8 cellular contexts compared by ENCODE assay signal in the genomic region with DNA sequence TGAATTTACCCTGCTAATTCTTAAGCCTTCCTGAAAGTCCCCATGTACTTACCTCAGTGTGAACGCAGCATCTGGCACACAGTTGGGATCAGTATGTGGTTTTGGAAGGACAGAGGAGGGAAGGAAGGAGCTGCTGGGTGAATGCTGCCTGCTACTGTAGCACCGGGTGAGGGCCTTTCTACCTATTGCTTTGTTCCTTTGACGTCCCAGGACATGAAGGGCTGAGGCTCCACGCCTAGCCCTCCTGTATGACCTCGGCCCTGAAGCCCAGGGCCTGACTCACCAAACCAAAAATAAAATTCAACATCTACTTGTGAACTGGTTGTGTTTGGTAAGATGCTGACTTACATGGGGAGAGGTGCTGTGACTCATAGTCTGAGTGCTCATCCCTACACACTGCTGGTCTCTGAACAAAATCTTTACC. TPM values are rescaled to one million over a fixed set of nuclear protein-coding genes. Genes with fewer than 3 reads are reported as not detected.
A peak's percentile ranks its signal among the peaks of the same experiment; 100 is the strongest.
DNase-seq lines count a peak whose midpoint lies in the region; ATAC-seq and TF ChIP-seq lines count a peak whose summit lies in the region.

No MANE protein-coding gene starts in this region.

- H4K91ac ChIP-seq in IMR-90 (ENCODE audit: insufficient read depth, low read depth, low read length): peak overlapping the region; percentile 46; the same call in 1 of the 2 replicates

- H2AK5ac ChIP-seq in IMR-90 (ENCODE audit: low read depth, low read length): peak overlapping the region; percentile 88

- peak overlapping the region; percentile 38 for H2AK9ac ChIP-seq in IMR-90 (replicated peaks; ENCODE audit: low read depth, low read length, poor library complexity)

- peak overlapping the region; percentile 69 for H3K14ac ChIP-seq in IMR-90 (replicated peaks; ENCODE audit: low read depth, low read length)

- in situ Hi-C loops in GM13976 (cut with MboI; ENCODE audit: low sequenced_read_pairs, unreplicated experiment): no loop called here
- in situ Hi-C loops in IMR-90 (cut with MboI; ENCODE audit: low sequenced_read_pairs): no loop called here

- peaks cover 13% of the 10 kb centered on the region for H3K4me1 ChIP-seq in IMR-90 (ENCODE audit: control insufficient read depth, insufficient read depth, low read length)

- peak overlapping the region; percentile 10; the same call in 1 of the 2 replicates for H3K18ac ChIP-seq in IMR-90 (ENCODE audit: low read depth, low read length)

- no peak overlapping the region for H3K4me3 ChIP-seq in IMR-90 (ENCODE audit: insufficient read depth, low read depth, low read length)

- H3K56ac ChIP-seq in IMR-90 (ENCODE audit: extremely low read depth, insufficient read depth, low read length): no peak overlapping the region

- peak; percentile 96 for ATAC-seq in IMR-90 (ENCODE audit: low read depth)
- ATAC-seq in HG02938 (IDR thresholded peaks at IDR 0.05; ENCODE audit: unreplicated experiment): no peak
- no peak for ATAC-seq in GM21717 (IDR thresholded peaks at IDR 0.05; ENCODE audit: unreplicated experiment)
- no peak for ATAC-seq in HG03108 (IDR thresholded peaks at IDR 0.05; ENCODE audit: unreplicated experiment)
- no peak for ATAC-seq in GM18505 (IDR thresholded peaks at IDR 0.05; ENCODE audit: unreplicated experiment)

- H3K36me3 Mint-ChIP-seq in MCF 10A (ENCODE audit: insufficient read depth, unreplicated experiment): no peaks in the 10 kb centered on the region
- peaks cover 39% of the 10 kb centered on the region for H3K36me3 Mint-ChIP-seq in nephron progenitor cell (ENCODE audit: low read depth)

- H3K27me3 Mint-ChIP-seq in MCF 10A (ENCODE audit: insufficient read depth, unreplicated experiment): no peaks in the 10 kb centered on the region
- no peaks in the 10 kb centered on the region for H3K27me3 Mint-ChIP-seq in nephron progenitor cell (ENCODE audit: low read depth, poor library complexity)

- H3K4ac ChIP-seq in IMR-90 (ENCODE audit: low read depth, low read length): peak overlapping the region; percentile 69

- H3K23ac ChIP-seq in IMR-90 (ENCODE audit: low read depth, low read length): peak overlapping the region; percentile 33; the same call in 1 of the 2 replicates

- H4K8ac ChIP-seq in IMR-90 (ENCODE audit: low read depth in 2 of 2, low read length in 2 of 2): peak overlapping the region in 1 of 2 experiments; percentile 78; a peak in 1 of 4 replicates

- H3K4me2 ChIP-seq in IMR-90 (ENCODE audit: low read depth, low read length): peak overlapping the region; percentile 7; the same call in 1 of the 2 replicates

- H2BK20ac ChIP-seq in IMR-90 (ENCODE audit: low read depth, low read length): peak overlapping the region; percentile 53; the same call in 1 of the 2 replicates

- peak; percentile 44 for DNase-seq in GM13976 (ENCODE audit: low spot score)
- DNase-seq in IMR-90: peak; percentile 91
- DNase-seq in MCF 10A (ENCODE audit: unreplicated experiment): peak; percentile 93
- DNase-seq in nephron progenitor cell: no peak

- no peaks in the 10 kb centered on the region for H3K9me3 Mint-ChIP-seq in MCF 10A (ENCODE audit: unreplicated experiment)
- no peaks in the 10 kb centered on the region for H3K9me3 Mint-ChIP-seq in nephron progenitor cell

- no peak overlapping the region for H4K5ac ChIP-seq in IMR-90 (ENCODE audit: low read depth, low read length)

- H3K4me1 Mint-ChIP-seq in MCF 10A (ENCODE audit: insufficient read depth, unreplicated experiment) (peaks cover 33% of the 10 kb centered on the region), nephron progenitor cell (peaks cover 36% of the 10 kb centered on the region)

- TF ChIP-seq POLR2A in IMR-90 (IDR thresholded peaks at IDR 0.05; ENCODE audit: low read depth, low read length): no peak
- no peak for TF ChIP-seq POLR2A in GM18505 (IDR thresholded peaks at IDR 0.05; ENCODE audit: borderline replicate concordance, extremely low read depth, insufficient read depth, insufficient read length)

- H2BK120ac ChIP-seq in IMR-90 (ENCODE audit: low read depth, low read length): peak overlapping the region; percentile 28

- H2AFZ ChIP-seq in IMR-90 (replicated peaks; ENCODE audit: low read length, poor library complexity): peak overlapping the region; percentile 45

- H3K27ac ChIP-seq in IMR-90 (ENCODE audit: insufficient read depth, low read length): peak overlapping the region; percentile 24; the same call in 1 of the 2 replicates

- TF ChIP-seq RAD21 in IMR-90 (IDR thresholded peaks at IDR 0.05; ENCODE audit: low read length): peak; percentile 14; the same call in 1 of the 2 replicates

- H3K36me3 ChIP-seq in IMR-90 (ENCODE audit: control insufficient read depth, insufficient read depth, low read length): peaks cover 6% of the 10 kb centered on the region

- peaks cover 28 to 75% of the 10 kb centered on the region in 2 experiments for H3K79me1 ChIP-seq in IMR-90 (ENCODE audit: low read depth in 1 of 2, low read length in 2 of 2)

- POLR2A ChIA-PET in IMR-90 (lab: Charles Lee; ENCODE audit: unreplicated experiment) (no interaction called here), MCF 10A (lab: Yijun Ruan, JAX) (interaction anchor here (0.6 to 2.0 kb wide), 7 partner anchors 22 to 142 kb away, joined by 3 to 12 read pairs (median 5); no protein-coding TSS in a partner anchor)

- H3K9me1 ChIP-seq in IMR-90 (ENCODE audit: insufficient read depth, low read length): peaks cover 24% of the 10 kb centered on the region

- H3K27ac Mint-ChIP-seq in MCF 10A (ENCODE audit: low read depth, unreplicated experiment) (peak overlapping the region; percentile 81), nephron progenitor cell (peak overlapping the region; percentile 85)

- no CpG with 5 or more reads among the region's 5 CpGs for WGBS in IMR-90 (ENCODE audit: extremely low coverage in 2 of 2, insufficient read length in 1 of 2), 2 experiments

- peaks cover 49% of the 10 kb centered on the region for H4K20me1 ChIP-seq in IMR-90 (ENCODE audit: insufficient read depth, low read length)

- no peak overlapping the region for H3K9ac ChIP-seq in IMR-90 (ENCODE audit: low read depth, low read length)

- dilution Hi-C loops in IMR-90 (cut with HindIII; ENCODE audit: low sequenced_read_pairs, unreplicated experiment): no loop called here

- peak overlapping the region; percentile 48 for H2BK5ac ChIP-seq in IMR-90 (ENCODE audit: low read depth, low read length, poor library complexity, severe bottlenecking)

- peak overlapping the region; percentile 36; the same call in 1 of the 3 replicates for H2BK15ac ChIP-seq in IMR-90 (ENCODE audit: low read depth, low read length)

- intact Hi-C loops in IMR-90 (cut with micrococcal nuclease) (no loop called here), MCF 10A (cut with micrococcal nuclease) (loop anchor here (1.0 kb wide), 1 partner anchor 142 kb away; no protein-coding TSS in a partner anchor)

- BruUV-seq in IMR-90 (replicated peaks; lab: Mats Ljungman, UMichigan) (no TSS peak), MCF 10A (replicated peaks; lab: Mats Ljungman, UMichigan) (no TSS peak)

- TF ChIP-seq CTCF in GM13976 (IDR thresholded peaks at IDR 0.05; ENCODE audit: borderline replicate concordance, control extremely low read depth, extremely low read depth, insufficient read depth, missing control alignments) (no peak), IMR-90 (conservative IDR thresholded peaks at IDR 0.05; ENCODE audit: low read depth, low read length) (no peak), MCF 10A (IDR thresholded peaks at IDR 0.05; ENCODE audit: unreplicated experiment) (no peak), nephron progenitor cell (IDR thresholded peaks at IDR 0.05) (no peak)

- CTCF ChIA-PET in IMR-90 (lab: Yijun Ruan, JAX) (no interaction called here), MCF 10A (lab: Yijun Ruan, JAX) (interaction anchor here (0.7 to 1.6 kb wide), 3 partner anchors 40 to 113 kb away, joined by 3 to 6 read pairs (median 4); no protein-coding TSS in a partner anchor)

- H3K9me3 ChIP-seq in IMR-90 (ENCODE audit: control insufficient read depth, insufficient read depth, low read length): no peaks in the 10 kb centered on the region

- peak overlapping the region; percentile 24 for H3K4me3 Mint-ChIP-seq in MCF 10A (ENCODE audit: unreplicated experiment)
- H3K4me3 Mint-ChIP-seq in nephron progenitor cell: no peak overlapping the region

- H3K27me3 ChIP-seq in IMR-90 (ENCODE audit: control insufficient read depth, insufficient read depth, low read length): no peaks in the 10 kb centered on the region

TF ChIP-seq in IMR-90, 13 proteins besides CTCF, POLR2A, EP300 and RAD21:
- TF ChIP-seq CEBPB (IDR thresholded peaks at IDR 0.05; ENCODE audit: low read depth, low read length) (peak; percentile 67), MAFK (IDR thresholded peaks at IDR 0.05; ENCODE audit: low read depth, low read length) (peak; percentile 40; the same call in 1 of the 2 replicates), MXI1 (IDR thresholded peaks at IDR 0.05; ENCODE audit: borderline replicate concordance, low read depth, low read length) (no peak), BHLHE40 (IDR thresholded peaks at IDR 0.05; ENCODE audit: low read depth, low read length) (0 out of 2 replicates have a peak, but pooled peaks have one; percentile 10), FOS (IDR thresholded peaks at IDR 0.05; ENCODE audit: low read depth, low read length) (peak; percentile 93), CHD1 (IDR thresholded peaks at IDR 0.05; ENCODE audit: low read depth, low read length) (no peak), RCOR1 (IDR thresholded peaks at IDR 0.05; ENCODE audit: insufficient replicate concordance, low read length) (peak; percentile 15)

RNA-seq across cellular contexts. Expression of gene ARID1B, which starts 51.1 kb away (rescaled TPM):
- total RNA-seq in IMR-90 (2012; rRNA removed) (14.5 and 22.8 TPM in 2 replicates), MCF 10A (2022) (62.2 and 63.9 TPM in 2 replicates)
- 17.5 and 20.1 TPM in 2 replicates for polyA plus RNA-seq in IMR-90 (2012; rRNA removed)
- polyA plus RNA-seq in IMR-90 (2012; cell fraction: cytosol; rRNA removed): 9.7 and 16.0 TPM in 2 replicates
- 28.7 and 32.4 TPM in 2 replicates for polyA plus RNA-seq in IMR-90 (2012; cell fraction: nucleus; rRNA removed; ENCODE audit: low replicate concordance)
